In the genomic region with DNA sequence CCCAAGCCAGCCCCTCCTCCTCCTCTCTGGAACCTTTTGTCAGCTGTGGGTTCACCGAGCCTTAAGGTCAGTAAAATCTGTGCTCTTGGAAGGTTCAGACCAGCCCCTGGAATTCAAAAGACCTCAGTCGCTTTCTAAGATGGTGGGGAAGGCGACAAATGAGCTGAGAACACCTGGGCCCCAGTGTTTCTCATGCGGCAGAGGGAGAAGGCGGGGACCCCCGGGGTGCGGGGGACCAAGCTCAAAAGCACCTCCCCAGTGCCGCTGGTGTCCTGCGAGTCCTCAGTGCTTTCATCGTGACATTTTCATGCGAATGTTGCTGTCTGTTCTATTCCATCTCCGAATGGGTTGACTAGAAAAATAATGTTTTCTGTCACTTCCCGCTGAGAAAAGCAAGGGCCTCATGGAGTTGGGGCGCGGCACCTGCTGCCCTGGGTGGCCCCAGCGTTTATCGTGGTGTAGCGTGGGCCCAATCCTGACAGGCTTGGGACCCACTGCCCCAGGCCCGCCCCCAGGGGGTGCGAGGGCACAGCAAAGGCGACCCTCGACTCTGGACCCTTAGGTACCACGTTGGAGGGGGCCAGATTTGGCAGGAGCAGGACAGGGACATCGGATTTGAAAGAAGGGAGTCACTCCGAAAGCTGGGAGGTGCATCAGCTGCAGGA, we compare ENCODE assay signal across 22 cellular contexts. TPM values are rescaled to one million over a fixed set of nuclear protein-coding genes. Genes with fewer than 3 reads are reported as not detected.
DNase-seq lines count a peak whose midpoint lies in the region; ATAC-seq, FAIRE-seq and TF ChIP-seq lines count a peak whose summit lies in the region.
"Had no signal": no experiment of that assay in that cellular context is flagged by ENCODE, and none has a peak within 500 bp of the region (broad histone marks: within the 10 kb centered on the region; RNA-seq: fewer than 3 reads in every experiment).

No MANE protein-coding gene starts in this region.

- peak overlapping the region; percentile 75 for H3K4me2 ChIP-seq in GM23338
- H3K4me2 ChIP-seq in HepG2 (ENCODE audit: low read depth, low read length): no peak overlapping the region
- H3K4me2 ChIP-seq: KMS-11, SK-N-SH had no signal

- CTCF ChIA-PET in WTC11 (lab: Charles Lee) (interaction anchor here (0.8 to 4.0 kb wide), 15 partner anchors 13 to 326 kb away, joined by 3 to 56 read pairs (median 3); partner anchors contain the start of genes CA11 and FUT2), HepG2 (lab: Yijun Ruan, JAX; ENCODE audit: low intra/inter-chr PET ratio, low total read pairs) (no interaction called here)

- H3K9ac ChIP-seq in HepG2 (ENCODE audit: insufficient read depth, low read depth, low read length): no peak overlapping the region
- H3K9ac ChIP-seq: KMS-11, SK-N-SH had no signal

- in situ Hi-C loops in HepG2 (cut with HindIII; ENCODE audit: extremely low pct_ligation_motif_present, low pct_unique_long_range_greater_than_20kb): loop anchor here (10.0 kb wide), 2 partner anchors 111 to 161 kb away; partner anchors contain the start of gene HSD17B14

- TF ChIP-seq RAD21 in HepG2 (CRISPR knock-in tag; IDR thresholded peaks at IDR 0.05): no peak

- no TSS peak for BruUV-seq in HepG2 (replicated peaks; lab: Mats Ljungman, UMichigan)

- no peaks in the 10 kb centered on the region for H3F3A ChIP-seq in GM23338 (replicated peaks; ENCODE audit: low read depth)

- FAIRE-seq in HepG2 (lab: Jason Lieb, UNC): no peak

- no peak overlapping the region for H3K27ac Mint-ChIP-seq in GM23338
- H3K27ac Mint-ChIP-seq in WTC11: no peak overlapping the region
- peak overlapping the region; percentile 66 for H3K27ac Mint-ChIP-seq in stimulated activated naive B cell treated with anti-CD40 and anti-IgM and Interleukin-4, amounts not matched to agents 10 μg/mL and 1 μg/mL and 100 μg/mL, for 72 hours
- H3K27ac Mint-ChIP-seq: CD8-positive, alpha-beta memory T cell had no signal

- H3K36me3 ChIP-seq in GM23338 (ENCODE audit: insufficient read depth) (no peaks in the 10 kb centered on the region), HepG2 (replicated peaks in 1 of 2; ENCODE audit: control insufficient read depth in 1 of 2, insufficient read depth in 2 of 2, low read length in 2 of 2) (no peaks in the 10 kb centered on the region)
- H3K36me3 ChIP-seq: BLaER1 treated with 17β-estradiol and CSF1 and Interleukin-3, amounts not matched to agents 10 nM and 100 nM had no signal

- DNase-seq in GM23338 (ENCODE audit: low spot score) (no peak), WTC11 (ENCODE audit: low spot score) (no peak), HepG2 (ENCODE audit: low spot score) (no peak)
- DNase-seq in stimulated activated naive B cell treated with anti-CD40 and anti-IgM and Interleukin-4, amounts not matched to agents 10 μg/mL and 1 μg/mL and 100 μg/mL, for 72 hours: no peak
- no peak for DNase-seq in activated CD4-positive, alpha-beta T cell treated with anti-CD3 and anti-CD28 coated beads for 1 hour
- DNase-seq in stimulated activated CD4-positive, alpha-beta T cell treated with anti-CD3 and anti-CD28 coated beads, Interleukin-4, amount 100 ng/mL, for 24 hours: no peak
- DNase-seq: CD8-positive, alpha-beta memory T cell; DMS79; MV-4-11; NCI-H187; NCI-H2107; NCI-H510A; NCI-H774; OCI-M1; SHP77; SK-N-SH had no signal

- no peaks in the 10 kb centered on the region; the same call in 2 of the 3 replicates for H3K36me3 Mint-ChIP-seq in GM23338 (ENCODE audit: low read depth)
- no peaks in the 10 kb centered on the region for H3K36me3 Mint-ChIP-seq in WTC11
- H3K36me3 Mint-ChIP-seq in stimulated activated naive B cell treated with anti-CD40 and anti-IgM and Interleukin-4, amounts not matched to agents 10 μg/mL and 1 μg/mL and 100 μg/mL, for 72 hours: no peaks in the 10 kb centered on the region

- TF ChIP-seq EP300 in HepG2 (IDR thresholded peaks at IDR 0.05; ENCODE audit: low read depth in 2 of 2, low read length in 2 of 2) (no peak), HepG2 (CRISPR knock-in tag; IDR thresholded peaks at IDR 0.05; ENCODE audit: borderline replicate concordance) (no peak)

- no peaks in the 10 kb centered on the region for H3K9me2 ChIP-seq in GM23338 (ENCODE audit: insufficient read depth)
- H3K9me2 ChIP-seq: SK-N-SH had no signal

- H3K9me3 ChIP-seq in iPS-18c (ENCODE audit: control insufficient read depth, insufficient read depth, low read length): no peaks in the 10 kb centered on the region
- H3K9me3 ChIP-seq in HepG2 (ENCODE audit: low read length): no peaks in the 10 kb centered on the region
- H3K9me3 ChIP-seq: BLaER1 treated with 17β-estradiol and CSF1 and Interleukin-3, amounts not matched to agents 10 nM and 100 nM; SK-N-SH had no signal

- H3K4me3 Mint-ChIP-seq in GM23338 (peak overlapping the region; percentile 36; the same call in 1 of the 3 replicates), WTC11 (peak overlapping the region; percentile 37)
- no peak overlapping the region for H3K4me3 Mint-ChIP-seq in stimulated activated naive B cell treated with anti-CD40 and anti-IgM and Interleukin-4, amounts not matched to agents 10 μg/mL and 1 μg/mL and 100 μg/mL, for 72 hours
- H3K4me3 Mint-ChIP-seq: CD8-positive, alpha-beta memory T cell had no signal

- H3K27me3 ChIP-seq in GM23338 (ENCODE audit: insufficient read depth) (no peaks in the 10 kb centered on the region), HepG2 (ENCODE audit: control insufficient read depth in 1 of 2, insufficient read depth in 2 of 2, low read length in 2 of 2) (peaks cover 4 to 22% of the 10 kb centered on the region in 2 experiments; a peak in 4 of 5 replicates)
- H3K27me3 ChIP-seq: BLaER1 treated with 17β-estradiol and CSF1 and Interleukin-3, amounts not matched to agents 10 nM and 100 nM had no signal

- TF ChIP-seq CTCF in GM23338 (conservative IDR thresholded peaks at IDR 0.05; ENCODE audit: low read depth in 2 of 2): no peak
- TF ChIP-seq CTCF in WTC11 (IDR thresholded peaks at IDR 0.05): no peak
- no peak for TF ChIP-seq CTCF in HepG2 (CRISPR knock-in tag; IDR thresholded peaks at IDR 0.05)

- ATAC-seq in GM23338: peak; percentile 3; the same call in 2 of the 3 replicates
- no peak for ATAC-seq in WTC11
- ATAC-seq in stimulated activated naive B cell treated with anti-CD40 and anti-IgM and Interleukin-4, amounts not matched to agents 10 μg/mL and 1 μg/mL and 100 μg/mL, for 72 hours (replicated peaks): no peak
- no peak for ATAC-seq in HepG2
- ATAC-seq: HCT116 had no signal

- H3K79me2 ChIP-seq in GM23338 (replicated peaks; ENCODE audit: insufficient read depth) (no peaks in the 10 kb centered on the region), HepG2 (ENCODE audit: insufficient read depth, low read length) (no peaks in the 10 kb centered on the region)

- H2AFZ ChIP-seq in GM23338 (peak overlapping the region; percentile 96), HepG2 (ENCODE audit: low read length) (no peak overlapping the region)

- POLR2A ChIA-PET in WTC11 (lab: Charles Lee) (interaction anchor here (1.0 to 2.2 kb wide), 2 partner anchors 22 to 44 kb away, joined by 3 to 14 read pairs; partner anchors contain the start of gene FUT2), HepG2 (lab: Yijun Ruan, JAX) (no interaction called here)

- H3K9me3 Mint-ChIP-seq in GM23338 (peaks cover 9% of the 10 kb centered on the region; the same call in 2 of the 3 replicates), WTC11 (peaks cover 10% of the 10 kb centered on the region)
- peaks cover 7 to 8% of the 10 kb centered on the region in 2 donors for H3K9me3 Mint-ChIP-seq in stimulated activated naive B cell treated with anti-CD40 and anti-IgM and Interleukin-4, amounts not matched to agents 10 μg/mL and 1 μg/mL and 100 μg/mL, for 72 hours

- H4K20me1 ChIP-seq in GM23338 (replicated peaks; ENCODE audit: insufficient read depth): no peaks in the 10 kb centered on the region
- no peaks in the 10 kb centered on the region for H4K20me1 ChIP-seq in HepG2 (ENCODE audit: insufficient read depth, low read length)
- H4K20me1 ChIP-seq: BLaER1 treated with 17β-estradiol and CSF1 and Interleukin-3, amounts not matched to agents 10 nM and 100 nM had no signal

- intact Hi-C loops in HepG2 (cut with micrococcal nuclease; ENCODE audit: unreplicated experiment): no loop called here

- no peak for TF ChIP-seq POLR2A in HepG2 (IDR thresholded peaks at IDR 0.05; ENCODE audit: insufficient read depth in 1 of 2, low read depth in 2 of 2, low read length in 2 of 2)

- peak overlapping the region; percentile 34; the same call in 1 of the 2 replicates for H3K4me3 ChIP-seq in GM23338
- H3K4me3 ChIP-seq in iPS-18c (ENCODE audit: insufficient read depth, low read depth, low read length): peak overlapping the region; percentile 4; the same call in 1 of the 2 replicates
- no peak overlapping the region for H3K4me3 ChIP-seq in HepG2 (replicated peaks in 1 of 3; ENCODE audit: insufficient read depth in 1 of 3, low read depth in 2 of 3, low read length in 3 of 3)
- H3K4me3 ChIP-seq: BLaER1 treated with 17β-estradiol and CSF1 and Interleukin-3, amounts not matched to agents 10 nM and 100 nM had no signal

- H3K27me3 Mint-ChIP-seq in GM23338 (ENCODE audit: insufficient read depth, low read depth, poor library complexity) (peaks cover 23% of the 10 kb centered on the region), WTC11 (ENCODE audit: low read depth) (peaks cover 17% of the 10 kb centered on the region)
- peaks cover 0 to 13% of the 10 kb centered on the region in 2 donors for H3K27me3 Mint-ChIP-seq in stimulated activated naive B cell treated with anti-CD40 and anti-IgM and Interleukin-4, amounts not matched to agents 10 μg/mL and 1 μg/mL and 100 μg/mL, for 72 hours

- H3K27ac ChIP-seq in GM23338 (ENCODE audit: low read depth): no peak overlapping the region
- no peak overlapping the region for H3K27ac ChIP-seq in HepG2 (ENCODE audit: extremely low read length, insufficient read depth, low read length)
- H3K27ac ChIP-seq: KMS-11 had no signal

- WGBS in HepG2 (ENCODE audit: low lambda C conversion rate): 55% methylated on average over 24 of the region's 25 CpGs

- H3K4me1 Mint-ChIP-seq in GM23338 (peaks cover 33% of the 10 kb centered on the region), WTC11 (peaks cover 26% of the 10 kb centered on the region)
- peaks cover 6 to 9% of the 10 kb centered on the region in 2 donors for H3K4me1 Mint-ChIP-seq in stimulated activated naive B cell treated with anti-CD40 and anti-IgM and Interleukin-4, amounts not matched to agents 10 μg/mL and 1 μg/mL and 100 μg/mL, for 72 hours

- peaks cover 23% of the 10 kb centered on the region for H3K4me1 ChIP-seq in GM23338 (ENCODE audit: insufficient read depth)
- peaks cover 25% of the 10 kb centered on the region for H3K4me1 ChIP-seq in HepG2 (ENCODE audit: insufficient read depth, low read length)

RNA-seq across cellular contexts. Expression of gene NTN5, which starts 0.8 kb away (rescaled TPM):
- total RNA-seq in GM23338 (2014; rRNA removed; shearing (Covaris generic)): 0.82 and 0.94 TPM in 2 replicates
- polyA plus RNA-seq in GM23338 (2016; fragmentation: Nextera tagmentation; extraction: Ambion mirVana) (0.38 and 0.52 TPM in 2 replicates), HepG2 (2011; rRNA removed) (0.03 and 0.05 TPM in 2 replicates)
- total RNA-seq in WTC11 (2021) (0.28 to 0.39 TPM (median 0.37 TPM) in 3 replicates), HepG2 (2016; rRNA removed; fragmentation: Illumina TruSeq; extraction: Trizol) (not detected in 2 replicates)
- total RNA-seq in HepG2 (2016; cell fraction: cytosol; rRNA removed; fragmentation: Illumina TruSeq; extraction: Trizol; ENCODE audit: low read depth): not detected in 2 replicates
- not detected in 2 replicates for total RNA-seq in HepG2 (2016; cell fraction: insoluble cytoplasmic fraction; rRNA removed; fragmentation: Illumina TruSeq; extraction: Trizol)
- not detected in 2 replicates for total RNA-seq in HepG2 (2016; cell fraction: membrane; rRNA removed; fragmentation: Illumina TruSeq; extraction: Trizol)
- total RNA-seq in HepG2 (2016; cell fraction: nucleus; rRNA removed; fragmentation: Illumina TruSeq; extraction: Trizol): not detected in 2 replicates
- not detected in 2 replicates for polyA plus RNA-seq in HepG2 (2011; cell fraction: cytosol; rRNA removed)
- 0.27 and 0.42 TPM in 2 replicates for polyA plus RNA-seq in HepG2 (2011; cell fraction: nucleus; rRNA removed)
- 0.12 TPM in 1 of 2 replicates, not detected in the other for polyA plus RNA-seq in HepG2 (2012)
- polyA plus RNA-seq in HepG2 (2016; cell fraction: cytosol; fragmentation: Illumina TruSeq; extraction: Trizol; ENCODE audit: low read depth): not detected in 2 replicates
- polyA plus RNA-seq in HepG2 (2016; cell fraction: insoluble cytoplasmic fraction; fragmentation: Illumina TruSeq; extraction: Trizol; ENCODE audit: low read depth): not detected in 2 replicates
- polyA plus RNA-seq in HepG2 (2016; cell fraction: membrane; fragmentation: Illumina TruSeq; extraction: Trizol; ENCODE audit: low read depth): not detected in 2 replicates
- polyA plus RNA-seq in HepG2 (2016; cell fraction: nucleus; fragmentation: Illumina TruSeq; extraction: Trizol; ENCODE audit: insufficient read depth, low read depth): not detected in 2 replicates
- not detected in 2 replicates for polyA minus RNA-seq in HepG2 (2011; rRNA and poly(A)+ RNA removed; ENCODE audit: low replicate concordance)
- polyA minus RNA-seq in HepG2 (2011; cell fraction: cytosol; rRNA and poly(A)+ RNA removed): not detected in 2 replicates
- polyA minus RNA-seq in HepG2 (2011; cell fraction: nucleus; rRNA and poly(A)+ RNA removed): not detected in 2 replicates
- total RNA-seq: A673, RPMI7951 had no signal
- polyA plus RNA-seq: CD8-positive, alpha-beta memory T cell had no signal

RNA-seq across cellular contexts. Expression of gene FUT2, which starts 22.2 kb away (rescaled TPM):
- 2.2 and 5.6 TPM in 2 replicates for total RNA-seq in GM23338 (2014; rRNA removed; shearing (Covaris generic))
- polyA plus RNA-seq in GM23338 (2016; fragmentation: Nextera tagmentation; extraction: Ambion mirVana) (4.8 and 5.0 TPM in 2 replicates), HepG2 (2011; rRNA removed) (0.10 TPM in 1 of 2 replicates, not detected in the other)
- total RNA-seq in WTC11 (2021) (5.9 to 6.8 TPM (median 6.5 TPM) in 3 replicates), HepG2 (2016; rRNA removed; fragmentation: Illumina TruSeq; extraction: Trizol) (0.07 TPM in 1 of 2 replicates, not detected in the other)
- total RNA-seq in HepG2 (2016; cell fraction: cytosol; rRNA removed; fragmentation: Illumina TruSeq; extraction: Trizol; ENCODE audit: low read depth): 1.1 TPM in 1 of 2 replicates, not detected in the other
- 0.19 and 0.39 TPM in 2 replicates for total RNA-seq in HepG2 (2016; cell fraction: insoluble cytoplasmic fraction; rRNA removed; fragmentation: Illumina TruSeq; extraction: Trizol)
- 0.10 and 0.12 TPM in 2 replicates for total RNA-seq in HepG2 (2016; cell fraction: membrane; rRNA removed; fragmentation: Illumina TruSeq; extraction: Trizol)
- 0.16 TPM in 1 of 2 replicates, not detected in the other for total RNA-seq in HepG2 (2016; cell fraction: nucleus; rRNA removed; fragmentation: Illumina TruSeq; extraction: Trizol)
- polyA plus RNA-seq in HepG2 (2011; cell fraction: cytosol; rRNA removed): not detected in 2 replicates
- 0.21 TPM in 1 of 2 replicates, not detected in the other for polyA plus RNA-seq in HepG2 (2011; cell fraction: nucleus; rRNA removed)
- 0.19 and 0.32 TPM in 2 replicates for polyA plus RNA-seq in HepG2 (2012)
- 0.03 TPM in 1 of 2 replicates, not detected in the other for polyA plus RNA-seq in HepG2 (2016; cell fraction: cytosol; fragmentation: Illumina TruSeq; extraction: Trizol; ENCODE audit: low read depth)
- polyA plus RNA-seq in HepG2 (2016; cell fraction: insoluble cytoplasmic fraction; fragmentation: Illumina TruSeq; extraction: Trizol; ENCODE audit: low read depth): not detected in 2 replicates
- not detected in 2 replicates for polyA plus RNA-seq in HepG2 (2016; cell fraction: membrane; fragmentation: Illumina TruSeq; extraction: Trizol; ENCODE audit: low read depth)
- polyA plus RNA-seq in HepG2 (2016; cell fraction: nucleus; fragmentation: Illumina TruSeq; extraction: Trizol; ENCODE audit: insufficient read depth, low read depth): 0.15 TPM in 1 of 2 replicates, not detected in the other
- polyA minus RNA-seq in HepG2 (2011; rRNA and poly(A)+ RNA removed; ENCODE audit: low replicate concordance): not detected in 2 replicates
- not detected in 2 replicates for polyA minus RNA-seq in HepG2 (2011; cell fraction: cytosol; rRNA and poly(A)+ RNA removed)
- polyA minus RNA-seq in HepG2 (2011; cell fraction: nucleus; rRNA and poly(A)+ RNA removed): not detected in 2 replicates
- total RNA-seq: A673; CD8-positive, alpha-beta memory T cell; RPMI7951 had no signal
- polyA plus RNA-seq: SK-N-SH had no signal

RNA-seq across cellular contexts. Expression of gene CA11, which starts 27.6 kb away (rescaled TPM):
- total RNA-seq in GM23338 (2014; rRNA removed; shearing (Covaris generic)): 8.8 and 9.8 TPM in 2 replicates
- polyA plus RNA-seq in GM23338 (2016; fragmentation: Nextera tagmentation; extraction: Ambion mirVana) (29.7 and 38.8 TPM in 2 replicates), HepG2 (2011; rRNA removed) (0.41 and 1.4 TPM in 2 replicates)
- total RNA-seq in WTC11 (2021) (41.4 to 53.7 TPM (median 47.5 TPM) in 3 replicates), HepG2 (2016; rRNA removed; fragmentation: Illumina TruSeq; extraction: Trizol) (0.24 and 0.58 TPM in 2 replicates)
- 0.79 and 0.91 TPM in 2 replicates for total RNA-seq in HepG2 (2016; cell fraction: cytosol; rRNA removed; fragmentation: Illumina TruSeq; extraction: Trizol; ENCODE audit: low read depth)
- total RNA-seq in HepG2 (2016; cell fraction: insoluble cytoplasmic fraction; rRNA removed; fragmentation: Illumina TruSeq; extraction: Trizol): 0.48 TPM in 1 of 2 replicates, not detected in the other
- 0.38 and 0.62 TPM in 2 replicates for total RNA-seq in HepG2 (2016; cell fraction: membrane; rRNA removed; fragmentation: Illumina TruSeq; extraction: Trizol)
- total RNA-seq in HepG2 (2016; cell fraction: nucleus; rRNA removed; fragmentation: Illumina TruSeq; extraction: Trizol): not detected in 2 replicates
- 0.36 and 0.54 TPM in 2 replicates for polyA plus RNA-seq in HepG2 (2011; cell fraction: cytosol; rRNA removed)
- polyA plus RNA-seq in HepG2 (2011; cell fraction: nucleus; rRNA removed): 0.45 and 0.48 TPM in 2 replicates
- 1.5 and 2.9 TPM in 2 replicates for polyA plus RNA-seq in HepG2 (2012)
- 0.82 and 1.7 TPM in 2 replicates for polyA plus RNA-seq in HepG2 (2016; cell fraction: cytosol; fragmentation: Illumina TruSeq; extraction: Trizol; ENCODE audit: low read depth)
- 0.37 and 0.38 TPM in 2 replicates for polyA plus RNA-seq in HepG2 (2016; cell fraction: insoluble cytoplasmic fraction; fragmentation: Illumina TruSeq; extraction: Trizol; ENCODE audit: low read depth)
- 0.62 and 2.1 TPM in 2 replicates for polyA plus RNA-seq in HepG2 (2016; cell fraction: membrane; fragmentation: Illumina TruSeq; extraction: Trizol; ENCODE audit: low read depth)
- polyA plus RNA-seq in HepG2 (2016; cell fraction: nucleus; fragmentation: Illumina TruSeq; extraction: Trizol; ENCODE audit: insufficient read depth, low read depth): 0.72 and 1.3 TPM in 2 replicates
- 0.08 and 3.7 TPM in 2 replicates for polyA minus RNA-seq in HepG2 (2011; rRNA and poly(A)+ RNA removed; ENCODE audit: low replicate concordance)
- polyA minus RNA-seq in HepG2 (2011; cell fraction: cytosol; rRNA and poly(A)+ RNA removed): not detected in 2 replicates
- polyA minus RNA-seq in HepG2 (2011; cell fraction: nucleus; rRNA and poly(A)+ RNA removed): not detected in 2 replicates

RNA-seq across cellular contexts. Expression of gene DBP, which starts 36.4 kb away (rescaled TPM):
- 5.7 and 5.9 TPM in 2 replicates for total RNA-seq in GM23338 (2014; rRNA removed; shearing (Covaris generic))
- polyA plus RNA-seq in GM23338 (2016; fragmentation: Nextera tagmentation; extraction: Ambion mirVana) (5.0 and 6.3 TPM in 2 replicates), HepG2 (2011; rRNA removed) (1.7 and 2.1 TPM in 2 replicates)
- total RNA-seq in WTC11 (2021) (10.5 to 12.0 TPM (median 11.4 TPM) in 3 replicates), HepG2 (2016; rRNA removed; fragmentation: Illumina TruSeq; extraction: Trizol) (5.5 and 5.8 TPM in 2 replicates)
- total RNA-seq in HepG2 (2016; cell fraction: cytosol; rRNA removed; fragmentation: Illumina TruSeq; extraction: Trizol; ENCODE audit: low read depth): 2.6 and 4.6 TPM in 2 replicates
- total RNA-seq in HepG2 (2016; cell fraction: insoluble cytoplasmic fraction; rRNA removed; fragmentation: Illumina TruSeq; extraction: Trizol): 2.5 and 6.3 TPM in 2 replicates
- total RNA-seq in HepG2 (2016; cell fraction: membrane; rRNA removed; fragmentation: Illumina TruSeq; extraction: Trizol): 6.0 TPM in 2 replicates
- total RNA-seq in HepG2 (2016; cell fraction: nucleus; rRNA removed; fragmentation: Illumina TruSeq; extraction: Trizol): 2.5 and 2.9 TPM in 2 replicates
- 2.1 and 2.5 TPM in 2 replicates for polyA plus RNA-seq in HepG2 (2011; cell fraction: cytosol; rRNA removed)
- polyA plus RNA-seq in HepG2 (2011; cell fraction: nucleus; rRNA removed): 2.7 and 3.2 TPM in 2 replicates
- polyA plus RNA-seq in HepG2 (2012): 3.6 and 3.7 TPM in 2 replicates
- polyA plus RNA-seq in HepG2 (2016; cell fraction: cytosol; fragmentation: Illumina TruSeq; extraction: Trizol; ENCODE audit: low read depth): 2.3 and 2.6 TPM in 2 replicates
- 5.2 and 5.4 TPM in 2 replicates for polyA plus RNA-seq in HepG2 (2016; cell fraction: insoluble cytoplasmic fraction; fragmentation: Illumina TruSeq; extraction: Trizol; ENCODE audit: low read depth)
- 2.9 and 5.4 TPM in 2 replicates for polyA plus RNA-seq in HepG2 (2016; cell fraction: membrane; fragmentation: Illumina TruSeq; extraction: Trizol; ENCODE audit: low read depth)
- 5.1 and 6.2 TPM in 2 replicates for polyA plus RNA-seq in HepG2 (2016; cell fraction: nucleus; fragmentation: Illumina TruSeq; extraction: Trizol; ENCODE audit: insufficient read depth, low read depth)
- polyA minus RNA-seq in HepG2 (2011; rRNA and poly(A)+ RNA removed; ENCODE audit: low replicate concordance): 2.0 and 5.8 TPM in 2 replicates
- polyA minus RNA-seq in HepG2 (2011; cell fraction: cytosol; rRNA and poly(A)+ RNA removed): 2.3 and 2.7 TPM in 2 replicates
- polyA minus RNA-seq in HepG2 (2011; cell fraction: nucleus; rRNA and poly(A)+ RNA removed): 1.5 and 3.0 TPM in 2 replicates

RNA-seq across cellular contexts. Expression of gene MAMSTR, which starts 46.0 kb away (rescaled TPM):
- 0.39 and 1.9 TPM in 2 replicates for total RNA-seq in GM23338 (2014; rRNA removed; shearing (Covaris generic))
- polyA plus RNA-seq in GM23338 (2016; fragmentation: Nextera tagmentation; extraction: Ambion mirVana) (2.0 and 2.5 TPM in 2 replicates), HepG2 (2011; rRNA removed) (2.4 and 2.7 TPM in 2 replicates)
- total RNA-seq in WTC11 (2021) (1.4 to 2.2 TPM (median 1.6 TPM) in 3 replicates), HepG2 (2016; rRNA removed; fragmentation: Illumina TruSeq; extraction: Trizol) (2.0 and 2.2 TPM in 2 replicates)
- total RNA-seq in HepG2 (2016; cell fraction: cytosol; rRNA removed; fragmentation: Illumina TruSeq; extraction: Trizol; ENCODE audit: low read depth): 2.4 and 2.6 TPM in 2 replicates
- 1.4 and 2.1 TPM in 2 replicates for total RNA-seq in HepG2 (2016; cell fraction: insoluble cytoplasmic fraction; rRNA removed; fragmentation: Illumina TruSeq; extraction: Trizol)
- total RNA-seq in HepG2 (2016; cell fraction: membrane; rRNA removed; fragmentation: Illumina TruSeq; extraction: Trizol): 2.7 and 3.4 TPM in 2 replicates
- total RNA-seq in HepG2 (2016; cell fraction: nucleus; rRNA removed; fragmentation: Illumina TruSeq; extraction: Trizol): 2.1 and 2.5 TPM in 2 replicates
- polyA plus RNA-seq in HepG2 (2011; cell fraction: cytosol; rRNA removed): 1.4 and 1.7 TPM in 2 replicates
- polyA plus RNA-seq in HepG2 (2011; cell fraction: nucleus; rRNA removed): 7.2 and 7.7 TPM in 2 replicates
- 3.9 and 5.7 TPM in 2 replicates for polyA plus RNA-seq in HepG2 (2012)
- polyA plus RNA-seq in HepG2 (2016; cell fraction: cytosol; fragmentation: Illumina TruSeq; extraction: Trizol; ENCODE audit: low read depth): 2.3 and 3.3 TPM in 2 replicates
- 3.3 and 5.0 TPM in 2 replicates for polyA plus RNA-seq in HepG2 (2016; cell fraction: insoluble cytoplasmic fraction; fragmentation: Illumina TruSeq; extraction: Trizol; ENCODE audit: low read depth)
- 3.1 and 3.8 TPM in 2 replicates for polyA plus RNA-seq in HepG2 (2016; cell fraction: membrane; fragmentation: Illumina TruSeq; extraction: Trizol; ENCODE audit: low read depth)
- 8.7 and 10.3 TPM in 2 replicates for polyA plus RNA-seq in HepG2 (2016; cell fraction: nucleus; fragmentation: Illumina TruSeq; extraction: Trizol; ENCODE audit: insufficient read depth, low read depth)
- 1.3 and 3.6 TPM in 2 replicates for polyA minus RNA-seq in HepG2 (2011; rRNA and poly(A)+ RNA removed; ENCODE audit: low replicate concordance)
- polyA minus RNA-seq in HepG2 (2011; cell fraction: cytosol; rRNA and poly(A)+ RNA removed): 2.6 and 4.8 TPM in 2 replicates
- polyA minus RNA-seq in HepG2 (2011; cell fraction: nucleus; rRNA and poly(A)+ RNA removed): 1.9 and 2.2 TPM in 2 replicates

Comparison
In these comparisons a context has a peak if more than half of its experiments do, and no peak if none do; other contexts are left out.
1. H3K4me3 ChIP-seq: peak in GM23338 (single experiment) and iPS-18c (single experiment); none in HepG2 (0 of 3).
2. H3K4me3 Mint-ChIP-seq: peak in GM23338 (single experiment) and WTC11 (single experiment); none in stimulated activated naive B cell treated with anti-CD40 and anti-IgM and Interleukin-4, amounts not matched to agents 10 μg/mL and 1 μg/mL and 100 μg/mL, for 72 hours (0 of 2).